Comparison of ENCODE assay signal across 25 cellular contexts in genomic region chr12:109902866-109903265, GRCh38.
"Had no signal": no experiment of that assay in that cellular context is flagged by ENCODE, and none has a peak within 500 bp of the region (broad histone marks: within the 10 kb centered on the region; RNA-seq: fewer than 3 reads in every experiment).

No MANE protein-coding gene starts in this region.

- H3K27me3 ChIP-seq: cardiac muscle cell had no signal

- H3K4me3 Mint-ChIP-seq: activated CD8-positive, alpha-beta T cell treated with anti-CD3 and anti-CD28 coated beads, Interleukin-2, amount 10 ng/mL, durations not matched to agents 7 days and 5 days; activated naive CD4-positive, alpha-beta T cell treated with anti-CD3 and anti-CD28 coated beads for 36 hours; T-helper 1 cell treated with Interleukin-12 subunit alpha and Interleukin-12 subunit beta and Interleukin-4 antibody, amounts not matched to agents 30 μg/mL and 1 μg/mL, for 36 hours; WTC11 had no signal

- H3K9me3 Mint-ChIP-seq: activated naive CD4-positive, alpha-beta T cell treated with anti-CD3 and anti-CD28 coated beads for 36 hours; activated T-cell treated with anti-CD3 and anti-CD28 coated beads, Interleukin-2, amount 50 U/mL, for 24 hours; brain; T-helper 1 cell treated with Interleukin-12 subunit alpha and Interleukin-12 subunit beta and Interleukin-4 antibody, amounts not matched to agents 30 μg/mL and 1 μg/mL, for 36 hours; WTC11 had no signal

- ATAC-seq: activated CD8-positive, alpha-beta T cell treated with anti-CD3 and anti-CD28 coated beads, Interleukin-2, amount 10 ng/mL, durations not matched to agents 7 days and 5 days; K562; WTC11 had no signal

- H3K4me3 ChIP-seq: cardiac muscle cell, K562 had no signal

- H3K27ac ChIP-seq: cardiac muscle cell had no signal

- H3K27ac Mint-ChIP-seq: activated CD8-positive, alpha-beta T cell treated with anti-CD3 and anti-CD28 coated beads, Interleukin-2, amount 10 ng/mL, durations not matched to agents 7 days and 5 days; activated naive CD4-positive, alpha-beta T cell treated with anti-CD3 and anti-CD28 coated beads for 36 hours; activated naive CD8-positive, alpha-beta T cell; brain; T-helper 1 cell treated with Interleukin-12 subunit alpha and Interleukin-12 subunit beta and Interleukin-4 antibody, amounts not matched to agents 30 μg/mL and 1 μg/mL, for 36 hours; WTC11 had no signal

- H3K27me3 Mint-ChIP-seq: activated naive CD8-positive, alpha-beta T cell; activated T-cell treated with anti-CD3 and anti-CD28 coated beads, Interleukin-2, amount 50 U/mL, for 24 hours had no signal

- DNase-seq: activated CD4-positive, alpha-beta T cell treated with anti-CD3 and anti-CD28 coated beads for 48 hours; activated CD4-positive, alpha-beta T cell treated with anti-CD3 and anti-CD28 coated beads, Interleukin-2, amount 50 U/mL, for 4 hours; activated CD4-positive, CD25-positive, alpha-beta regulatory T cell treated with anti-CD3 and anti-CD28 coated beads, Interleukin-2, amount 50 U/mL, for 72 hours; activated CD8-positive, alpha-beta memory T cell treated with anti-CD3 and anti-CD28 coated beads, Interleukin-2, amount 50 U/mL, for 48 hours; activated CD8-positive, alpha-beta T cell treated with anti-CD3 and anti-CD28 coated beads, Interleukin-2, amount 10 ng/mL, durations not matched to agents 7 days and 5 days; activated effector memory CD4-positive, alpha-beta T cell treated with anti-CD3 and anti-CD28 coated beads, Interleukin-2, amount 50 U/mL, for 16 hours; activated naive CD4-positive, alpha-beta T cell treated with anti-CD3 and anti-CD28 coated beads for 36 hours; activated T-cell treated with anti-CD3 and anti-CD28 coated beads, Interleukin-2, amount 50 U/mL, for 24 hours; amygdala; Karpas-422; NCI-H1092; NCI-H1417; NCI-H2029; NCI-H345; NCI-H510A; NCI-H69; NK-92 treated with Interleukin-12 subunit alpha and Interleukin-12 subunit beta, amount 100 ng/mL, for 24 hours; SHP77 treated with DMSO at 0.1 percent for 48 hours; T-helper 9 cell had no signal
